ENCODE assay signal across 1 cellular context in the genomic region with DNA sequence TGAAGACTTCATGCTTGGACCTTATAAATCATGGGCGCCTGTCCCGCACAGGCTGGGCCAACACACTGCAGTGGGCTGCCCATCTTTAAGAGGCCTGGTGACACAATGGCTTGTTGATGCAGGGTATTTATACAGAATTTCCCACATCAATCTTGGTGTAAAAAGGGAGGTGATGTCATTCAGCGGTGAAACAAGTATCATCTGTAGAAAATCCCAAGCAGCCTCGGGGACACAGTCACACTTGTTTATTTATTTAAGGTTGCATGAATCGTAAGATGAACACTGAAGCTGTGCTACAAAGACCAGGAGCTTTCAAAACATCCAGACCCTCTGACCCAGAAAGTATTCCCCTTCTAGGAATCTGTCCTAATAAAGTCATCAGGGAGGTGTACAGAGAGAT.
TF ChIP-seq lines count a peak whose summit lies in the region.

No MANE protein-coding gene starts in this region.

TF ChIP-seq in HEK293, 187 proteins besides CTCF, POLR2A, EP300 and RAD21 (continued from another document and continues in another):
- TF ChIP-seq ZSCAN5A (tag by site-specific recombination; IDR thresholded peaks at IDR 0.05) (no peak), ZNF791 (tag by site-specific recombination; IDR thresholded peaks at IDR 0.05) (no peak), ZNF449 (tag by site-specific recombination; IDR thresholded peaks at IDR 0.05) (no peak), ZNF37A (tag by site-specific recombination; IDR thresholded peaks at IDR 0.05) (no peak), ZSCAN4 (tag by site-specific recombination; IDR thresholded peaks at IDR 0.05) (no peak), ZNF701 (tag by site-specific recombination; IDR thresholded peaks at IDR 0.05) (no peak), ZNF610 (tag by site-specific recombination; IDR thresholded peaks at IDR 0.05; ENCODE audit: borderline replicate concordance) (no peak), ZNF157 (tag by site-specific recombination; IDR thresholded peaks at IDR 0.05) (no peak), ZNF561 (tag by site-specific recombination; IDR thresholded peaks at IDR 0.05; ENCODE audit: borderline replicate concordance) (0 out of 2 replicates have a peak, but pooled peaks have one; percentile 60), ZNF677 (tag by site-specific recombination; IDR thresholded peaks at IDR 0.05) (no peak), SCRT2 (tag by site-specific recombination; IDR thresholded peaks at IDR 0.05) (peak; percentile 81), ELK4 (IDR thresholded peaks at IDR 0.05; ENCODE audit: borderline replicate concordance, low read depth, low read length) (no peak), ZFP37 (tag by site-specific recombination; IDR thresholded peaks at IDR 0.05) (no peak), SETDB1 (IDR thresholded peaks at IDR 0.05; ENCODE audit: insufficient read length, low read length) (no peak), AEBP2 (tag by site-specific recombination; IDR thresholded peaks at IDR 0.05; ENCODE audit: borderline replicate concordance) (no peak), ZNF404 (tag by site-specific recombination; IDR thresholded peaks at IDR 0.05) (no peak), ZNF843 (tag by site-specific recombination; IDR thresholded peaks at IDR 0.05) (peak; percentile 58; the same call in 1 of the 2 replicates), ZNF529 (tag by site-specific recombination; IDR thresholded peaks at IDR 0.05; ENCODE audit: insufficient replicate concordance) (no peak), ZNF146 (tag by site-specific recombination; IDR thresholded peaks at IDR 0.05) (no peak), ZNF837 (tag by site-specific recombination; IDR thresholded peaks at IDR 0.05) (no peak), ZNF670 (tag by site-specific recombination; IDR thresholded peaks at IDR 0.05; ENCODE audit: low read depth) (no peak), ZNF292 (tag by site-specific recombination; IDR thresholded peaks at IDR 0.05; ENCODE audit: borderline replicate concordance, low read depth) (no peak), ZNF335 (tag by site-specific recombination; conservative IDR thresholded peaks at IDR 0.05) (0 out of 2 replicates have a peak, but pooled peaks have one; percentile 12), ZNF654 (tag by site-specific recombination; IDR thresholded peaks at IDR 0.05; ENCODE audit: low read depth) (no peak), ZSCAN16 (tag by site-specific recombination; IDR thresholded peaks at IDR 0.05) (no peak), ZNF248 (tag by site-specific recombination; IDR thresholded peaks at IDR 0.05) (no peak), ZNF391 (tag by site-specific recombination; IDR thresholded peaks at IDR 0.05; ENCODE audit: borderline replicate concordance, low read depth) (no peak)
- TF ChIP-seq, protein P1, sequence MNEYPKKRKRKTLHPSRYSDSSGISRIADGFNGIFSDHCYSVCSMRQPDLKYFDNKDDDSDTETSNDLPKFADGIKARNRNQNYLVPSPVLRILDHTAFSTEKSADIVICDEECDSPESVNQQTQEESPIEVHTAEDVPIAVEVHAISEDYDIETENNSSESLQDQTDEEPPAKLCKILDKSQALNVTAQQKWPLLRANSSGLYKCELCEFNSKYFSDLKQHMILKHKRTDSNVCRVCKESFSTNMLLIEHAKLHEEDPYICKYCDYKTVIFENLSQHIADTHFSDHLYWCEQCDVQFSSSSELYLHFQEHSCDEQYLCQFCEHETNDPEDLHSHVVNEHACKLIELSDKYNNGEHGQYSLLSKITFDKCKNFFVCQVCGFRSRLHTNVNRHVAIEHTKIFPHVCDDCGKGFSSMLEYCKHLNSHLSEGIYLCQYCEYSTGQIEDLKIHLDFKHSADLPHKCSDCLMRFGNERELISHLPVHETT (tag by site-specific recombination; IDR thresholded peaks at IDR 0.05), result no peak
- TF ChIP-seq, protein P2, sequence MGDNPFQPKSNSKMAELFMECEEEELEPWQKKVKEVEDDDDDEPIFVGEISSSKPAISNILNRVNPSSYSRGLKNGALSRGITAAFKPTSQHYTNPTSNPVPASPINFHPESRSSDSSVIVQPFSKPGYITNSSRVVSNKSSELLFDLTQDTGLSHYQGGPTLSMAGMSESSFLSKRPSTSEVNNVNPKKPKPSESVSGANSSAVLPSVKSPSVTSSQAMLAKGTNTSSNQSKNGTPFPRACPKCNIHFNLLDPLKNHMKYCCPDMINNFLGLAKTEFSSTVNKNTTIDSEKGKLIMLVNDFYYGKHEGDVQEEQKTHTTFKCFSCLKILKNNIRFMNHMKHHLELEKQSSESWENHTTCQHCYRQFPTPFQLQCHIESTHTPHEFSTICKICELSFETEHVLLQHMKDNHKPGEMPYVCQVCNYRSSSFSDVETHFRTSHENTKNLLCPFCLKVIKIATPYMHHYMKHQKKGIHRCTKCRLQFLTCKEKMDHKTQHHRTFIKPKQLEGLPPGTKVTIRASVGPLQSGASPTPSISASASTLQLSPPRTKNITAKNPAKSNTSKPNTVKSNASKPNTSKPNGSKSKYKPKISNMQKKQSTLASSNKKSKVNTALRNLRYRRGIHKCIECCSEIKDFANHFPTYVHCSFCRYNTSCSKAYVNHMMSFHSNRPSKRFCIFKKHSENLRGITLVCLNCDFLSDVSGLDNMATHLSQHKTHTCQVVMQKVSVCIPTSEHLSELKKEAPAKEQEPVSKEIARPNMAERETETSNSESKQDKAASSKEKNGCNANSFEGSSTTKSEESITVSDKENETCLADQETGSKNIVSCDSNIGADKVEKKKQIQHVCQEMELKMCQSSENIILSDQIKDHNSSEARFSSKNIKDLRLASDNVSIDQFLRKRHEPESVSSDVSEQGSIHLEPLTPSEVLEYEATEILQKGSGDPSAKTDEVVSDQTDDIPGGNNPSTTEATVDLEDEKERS (tag by site-specific recombination; IDR thresholded peaks at IDR 0.05), result no peak
- TF ChIP-seq, protein P3, sequence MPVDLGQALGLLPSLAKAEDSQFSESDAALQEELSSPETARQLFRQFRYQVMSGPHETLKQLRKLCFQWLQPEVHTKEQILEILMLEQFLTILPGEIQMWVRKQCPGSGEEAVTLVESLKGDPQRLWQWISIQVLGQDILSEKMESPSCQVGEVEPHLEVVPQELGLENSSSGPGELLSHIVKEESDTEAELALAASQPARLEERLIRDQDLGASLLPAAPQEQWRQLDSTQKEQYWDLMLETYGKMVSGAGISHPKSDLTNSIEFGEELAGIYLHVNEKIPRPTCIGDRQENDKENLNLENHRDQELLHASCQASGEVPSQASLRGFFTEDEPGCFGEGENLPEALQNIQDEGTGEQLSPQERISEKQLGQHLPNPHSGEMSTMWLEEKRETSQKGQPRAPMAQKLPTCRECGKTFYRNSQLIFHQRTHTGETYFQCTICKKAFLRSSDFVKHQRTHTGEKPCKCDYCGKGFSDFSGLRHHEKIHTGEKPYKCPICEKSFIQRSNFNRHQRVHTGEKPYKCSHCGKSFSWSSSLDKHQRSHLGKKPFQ (tag by site-specific recombination; IDR thresholded peaks at IDR 0.05), result no peak
- TF ChIP-seq, protein P4, sequence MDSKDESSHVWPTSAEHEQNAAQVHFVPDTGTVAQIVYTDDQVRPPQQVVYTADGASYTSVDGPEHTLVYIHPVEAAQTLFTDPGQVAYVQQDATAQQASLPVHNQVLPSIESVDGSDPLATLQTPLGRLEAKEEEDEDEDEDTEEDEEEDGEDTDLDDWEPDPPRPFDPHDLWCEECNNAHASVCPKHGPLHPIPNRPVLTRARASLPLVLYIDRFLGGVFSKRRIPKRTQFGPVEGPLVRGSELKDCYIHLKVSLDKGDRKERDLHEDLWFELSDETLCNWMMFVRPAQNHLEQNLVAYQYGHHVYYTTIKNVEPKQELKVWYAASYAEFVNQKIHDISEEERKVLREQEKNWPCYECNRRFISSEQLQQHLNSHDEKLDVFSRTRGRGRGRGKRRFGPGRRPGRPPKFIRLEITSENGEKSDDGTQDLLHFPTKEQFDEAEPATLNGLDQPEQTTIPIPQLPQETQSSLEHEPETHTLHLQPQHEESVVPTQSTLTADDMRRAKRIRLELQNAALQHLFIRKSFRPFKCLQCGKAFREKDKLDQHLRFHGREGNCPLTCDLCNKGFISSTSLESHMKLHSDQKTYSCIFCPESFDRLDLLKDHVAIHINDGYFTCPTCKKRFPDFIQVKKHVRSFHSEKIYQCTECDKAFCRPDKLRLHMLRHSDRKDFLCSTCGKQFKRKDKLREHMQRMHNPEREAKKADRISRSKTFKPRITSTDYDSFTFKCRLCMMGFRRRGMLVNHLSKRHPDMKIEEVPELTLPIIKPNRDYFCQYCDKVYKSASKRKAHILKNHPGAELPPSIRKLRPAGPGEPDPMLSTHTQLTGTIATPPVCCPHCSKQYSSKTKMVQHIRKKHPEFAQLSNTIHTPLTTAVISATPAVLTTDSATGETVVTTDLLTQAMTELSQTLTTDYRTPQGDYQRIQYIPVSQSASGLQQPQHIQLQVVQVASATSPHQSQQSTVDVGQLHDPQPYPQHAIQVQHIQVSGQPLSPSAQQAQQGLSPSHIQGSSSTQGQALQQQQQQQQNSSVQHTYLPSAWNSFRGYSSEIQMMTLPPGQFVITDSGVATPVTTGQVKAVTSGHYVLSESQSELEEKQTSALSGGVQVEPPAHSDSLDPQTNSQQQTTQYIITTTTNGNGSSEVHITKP (tag by site-specific recombination; IDR thresholded peaks at IDR 0.05), result no peak
